In genomic region chr13:40352385-40352778, GRCh38 we compare ENCODE assay signal across 2 cellular contexts.
TF ChIP-seq lines count a peak whose summit lies in the region.

No MANE protein-coding gene starts in this region.

TF ChIP-seq in GM12878, 131 proteins besides CTCF, POLR2A, EP300 and RAD21:
- TF ChIP-seq, protein P1, sequence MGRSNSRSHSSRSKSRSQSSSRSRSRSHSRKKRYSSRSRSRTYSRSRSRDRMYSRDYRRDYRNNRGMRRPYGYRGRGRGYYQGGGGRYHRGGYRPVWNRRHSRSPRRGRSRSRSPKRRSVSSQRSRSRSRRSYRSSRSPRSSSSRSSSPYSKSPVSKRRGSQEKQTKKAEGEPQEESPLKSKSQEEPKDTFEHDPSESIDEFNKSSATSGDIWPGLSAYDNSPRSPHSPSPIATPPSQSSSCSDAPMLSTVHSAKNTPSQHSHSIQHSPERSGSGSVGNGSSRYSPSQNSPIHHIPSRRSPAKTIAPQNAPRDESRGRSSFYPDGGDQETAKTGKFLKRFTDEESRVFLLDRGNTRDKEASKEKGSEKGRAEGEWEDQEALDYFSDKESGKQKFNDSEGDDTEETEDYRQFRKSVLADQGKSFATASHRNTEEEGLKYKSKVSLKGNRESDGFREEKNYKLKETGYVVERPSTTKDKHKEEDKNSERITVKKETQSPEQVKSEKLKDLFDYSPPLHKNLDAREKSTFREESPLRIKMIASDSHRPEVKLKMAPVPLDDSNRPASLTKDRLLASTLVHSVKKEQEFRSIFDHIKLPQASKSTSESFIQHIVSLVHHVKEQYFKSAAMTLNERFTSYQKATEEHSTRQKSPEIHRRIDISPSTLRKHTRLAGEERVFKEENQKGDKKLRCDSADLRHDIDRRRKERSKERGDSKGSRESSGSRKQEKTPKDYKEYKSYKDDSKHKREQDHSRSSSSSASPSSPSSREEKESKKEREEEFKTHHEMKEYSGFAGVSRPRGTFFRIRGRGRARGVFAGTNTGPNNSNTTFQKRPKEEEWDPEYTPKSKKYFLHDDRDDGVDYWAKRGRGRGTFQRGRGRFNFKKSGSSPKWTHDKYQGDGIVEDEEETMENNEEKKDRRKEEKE (IDR thresholded peaks at IDR 0.05) = no peak
- TF ChIP-seq DPF2 (IDR thresholded peaks at IDR 0.05) (no peak), HDGF (IDR thresholded peaks at IDR 0.05) (no peak), ZNF622 (IDR thresholded peaks at IDR 0.05) (no peak), CBX5 (IDR thresholded peaks at IDR 0.05; ENCODE audit: low read depth) (no peak), MYC (IDR thresholded peaks at IDR 0.05; ENCODE audit: insufficient read depth, insufficient read length, insufficient replicate concordance, low read length, severe bottlenecking) (no peak), EGR1 (IDR thresholded peaks at IDR 0.05; ENCODE audit: borderline replicate concordance in 1 of 2, low read depth in 2 of 2, low read length in 2 of 2) (no peak), POLR2AphosphoS5 (IDR thresholded peaks at IDR 0.05; ENCODE audit: low read length) (no peak), PML (IDR thresholded peaks at IDR 0.05; ENCODE audit: low read length) (no peak), ASH2L (IDR thresholded peaks at IDR 0.05; ENCODE audit: borderline replicate concordance, low read depth) (no peak), BCL3 (IDR thresholded peaks at IDR 0.05; ENCODE audit: borderline replicate concordance, insufficient read depth, low read depth, low read length, poor library complexity, severe bottlenecking) (no peak), EED (IDR thresholded peaks at IDR 0.05; ENCODE audit: low read depth) (no peak), BCL11A (IDR thresholded peaks at IDR 0.05; ENCODE audit: low read depth, low read length) (no peak), RCOR1 (conservative IDR thresholded peaks at IDR 0.05; ENCODE audit: low read depth, low read length) (no peak), SKIL (IDR thresholded peaks at IDR 0.05; ENCODE audit: low read depth, poor library complexity, severe bottlenecking) (no peak)
- TF ChIP-seq, protein P2, sequence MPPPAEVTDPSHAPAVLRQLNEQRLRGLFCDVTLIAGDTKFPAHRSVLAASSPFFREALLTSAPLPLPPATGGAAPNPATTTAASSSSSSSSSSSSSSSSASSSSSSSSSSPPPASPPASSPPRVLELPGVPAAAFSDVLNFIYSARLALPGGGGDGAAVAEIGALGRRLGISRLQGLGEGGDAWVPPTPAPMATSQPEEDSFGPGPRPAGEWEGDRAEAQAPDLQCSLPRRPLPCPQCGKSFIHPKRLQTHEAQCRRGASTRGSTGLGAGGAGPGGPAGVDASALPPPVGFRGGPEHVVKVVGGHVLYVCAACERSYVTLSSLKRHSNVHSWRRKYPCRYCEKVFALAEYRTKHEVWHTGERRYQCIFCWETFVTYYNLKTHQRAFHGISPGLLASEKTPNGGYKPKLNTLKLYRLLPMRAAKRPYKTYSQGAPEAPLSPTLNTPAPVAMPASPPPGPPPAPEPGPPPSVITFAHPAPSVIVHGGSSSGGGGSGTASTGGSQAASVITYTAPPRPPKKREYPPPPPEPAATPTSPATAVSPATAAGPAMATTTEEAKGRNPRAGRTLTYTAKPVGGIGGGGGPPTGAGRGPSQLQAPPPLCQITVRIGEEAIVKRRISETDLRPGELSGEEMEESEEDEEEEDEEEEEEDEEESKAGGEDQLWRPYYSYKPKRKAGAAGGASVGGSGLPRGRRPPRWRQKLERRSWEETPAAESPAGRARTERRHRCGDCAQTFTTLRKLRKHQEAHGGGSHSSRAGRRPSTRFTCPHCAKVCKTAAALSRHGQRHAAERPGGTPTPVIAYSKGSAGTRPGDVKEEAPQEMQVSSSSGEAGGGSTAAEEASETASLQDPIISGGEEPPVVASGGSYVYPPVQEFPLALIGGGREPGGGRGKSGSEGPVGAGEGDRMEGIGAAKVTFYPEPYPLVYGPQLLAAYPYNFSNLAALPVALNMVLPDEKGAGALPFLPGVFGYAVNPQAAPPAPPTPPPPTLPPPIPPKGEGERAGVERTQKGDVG (CRISPR knock-in tag; IDR thresholded peaks at IDR 0.05) = no peak

TF ChIP-seq in SK-N-SH, 30 proteins besides CTCF, POLR2A, EP300 and RAD21 (continued from another document):
- TF ChIP-seq, protein P3, sequence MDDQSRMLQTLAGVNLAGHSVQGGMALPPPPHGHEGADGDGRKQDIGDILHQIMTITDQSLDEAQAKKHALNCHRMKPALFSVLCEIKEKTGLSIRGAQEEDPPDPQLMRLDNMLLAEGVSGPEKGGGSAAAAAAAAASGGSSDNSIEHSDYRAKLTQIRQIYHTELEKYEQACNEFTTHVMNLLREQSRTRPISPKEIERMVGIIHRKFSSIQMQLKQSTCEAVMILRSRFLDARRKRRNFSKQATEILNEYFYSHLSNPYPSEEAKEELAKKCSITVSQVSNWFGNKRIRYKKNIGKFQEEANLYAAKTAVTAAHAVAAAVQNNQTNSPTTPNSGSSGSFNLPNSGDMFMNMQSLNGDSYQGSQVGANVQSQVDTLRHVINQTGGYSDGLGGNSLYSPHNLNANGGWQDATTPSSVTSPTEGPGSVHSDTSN (IDR thresholded peaks at IDR 0.05) = no peak
- TF ChIP-seq RFX5 (IDR thresholded peaks at IDR 0.05; ENCODE audit: low read length) (no peak), YY1 (IDR thresholded peaks at IDR 0.05; ENCODE audit: low read depth) (no peak), NRF1 (IDR thresholded peaks at IDR 0.05; ENCODE audit: low read depth, low read length) (no peak), USF1 (IDR thresholded peaks at IDR 0.05; ENCODE audit: borderline replicate concordance, low read depth) (no peak), SIN3A (IDR thresholded peaks at IDR 0.05; ENCODE audit: borderline replicate concordance, low read depth, low read length) (no peak), FOXJ3 (CRISPR knock-in tag; IDR thresholded peaks at IDR 0.05) (no peak), REST (IDR thresholded peaks at IDR 0.05; ENCODE audit: low read depth, low read length) (no peak)
